In genomic region chr15:35256141-35256540, GRCh38 we compare ENCODE assay signal across 16 cellular contexts.
DNase-seq lines count a peak whose midpoint lies in the region; ATAC-seq, FAIRE-seq and TF ChIP-seq lines count a peak whose summit lies in the region.
"Had no signal": no experiment of that assay in that cellular context is flagged by ENCODE, and none has a peak within 500 bp of the region (broad histone marks: within the 10 kb centered on the region; RNA-seq: fewer than 3 reads in every experiment).

No MANE protein-coding gene starts in this region.

- no peaks in the 10 kb centered on the region for H3K4me1 ChIP-seq in HepG2 (ENCODE audit: insufficient read depth, low read length)
- no peaks in the 10 kb centered on the region for H3K4me1 ChIP-seq in right lobe of liver
- H3K4me1 ChIP-seq in K562 (replicated peaks in 1 of 2; ENCODE audit: control insufficient read depth in 2 of 2, insufficient read depth in 2 of 2, low read length in 2 of 2): no peaks in the 10 kb centered on the region

- TF ChIP-seq POLR2A in HepG2 (IDR thresholded peaks at IDR 0.05; ENCODE audit: insufficient read depth in 1 of 2, low read depth in 2 of 2, low read length in 2 of 2) (no peak), right lobe of liver (IDR thresholded peaks at IDR 0.05) (no peak), K562 (conservative IDR thresholded peaks at IDR 0.05) (no peak)

- no peak overlapping the region for H3K9ac ChIP-seq in HepG2 (ENCODE audit: insufficient read depth, low read depth, low read length)
- H3K9ac ChIP-seq in K562 (ENCODE audit: insufficient read depth in 1 of 2, low read depth in 2 of 2, low read length in 2 of 2): no peak overlapping the region

- no peaks in the 10 kb centered on the region for H3K27me3 ChIP-seq in HepG2 (ENCODE audit: control insufficient read depth in 1 of 2, insufficient read depth in 2 of 2, low read length in 2 of 2)
- no peaks in the 10 kb centered on the region for H3K27me3 ChIP-seq in right lobe of liver
- no peaks in the 10 kb centered on the region for H3K27me3 ChIP-seq in K562 (ENCODE audit: control insufficient read depth in 2 of 2, insufficient read depth in 2 of 2, low read length in 2 of 2)

- DNase-seq in HepG2 (ENCODE audit: low spot score) (no peak), right lobe of liver (no peak), K562 (ENCODE audit: extremely low read depth in 1 of 4, low spot score in 3 of 4) (no peak), iris pigment epithelial cell (ENCODE audit: low read depth) (peak; percentile 14), HEK293T (ENCODE audit: extremely low spot score) (no peak), iPS-NIHi11 (ENCODE audit: low spot score) (no peak)
- DNase-seq in activated naive CD4-positive, alpha-beta T cell treated with anti-CD3 and anti-CD28 coated beads, Interleukin-2, amount 10 ng/mL, durations not matched to agents 7 days and 5 days: no peak
- DNase-seq: 8988T, GF-D8, NCI-H1694, NCI-H2081, NCI-H446, Right ventricle myocardium superior had no signal

- CTCF ChIA-PET in HepG2 (lab: Yijun Ruan, JAX; ENCODE audit: low intra/inter-chr PET ratio, low total read pairs): no interaction called here
- CTCF ChIA-PET in K562 (lab: Yijun Ruan, JAX; ENCODE audit: low intra/inter-chr PET ratio): no interaction called here
- CTCF ChIA-PET in HEK293T (lab: Yijun Ruan, JAX): no interaction called here
- CTCF ChIA-PET in activated naive CD4-positive, alpha-beta T cell treated with anti-CD3 and anti-CD28 coated beads, Interleukin-2, amount 10 ng/mL, durations not matched to agents 7 days and 5 days (lab: Charles Lee): no interaction called here

- no peaks in the 10 kb centered on the region for H3K36me3 Mint-ChIP-seq in activated naive CD4-positive, alpha-beta T cell treated with anti-CD3 and anti-CD28 coated beads, Interleukin-2, amount 10 ng/mL, durations not matched to agents 7 days and 5 days
- H3K36me3 Mint-ChIP-seq: CD14-positive monocyte had no signal

- no peak for TF ChIP-seq CTCF in HepG2 (CRISPR knock-in tag; IDR thresholded peaks at IDR 0.05)
- TF ChIP-seq CTCF in right lobe of liver (IDR thresholded peaks at IDR 0.05): no peak
- no peak for TF ChIP-seq CTCF in K562 (IDR thresholded peaks at IDR 0.05 in 2 of 3, conservative IDR thresholded peaks at IDR 0.05 in 1 of 3; ENCODE audit: insufficient read depth in 2 of 3, low read depth in 1 of 3, low read length in 3 of 3)

- no peaks in the 10 kb centered on the region for H3K27me3 Mint-ChIP-seq in activated naive CD4-positive, alpha-beta T cell treated with anti-CD3 and anti-CD28 coated beads, Interleukin-2, amount 10 ng/mL, durations not matched to agents 7 days and 5 days

- H3K27ac Mint-ChIP-seq in activated naive CD4-positive, alpha-beta T cell treated with anti-CD3 and anti-CD28 coated beads, Interleukin-2, amount 10 ng/mL, durations not matched to agents 7 days and 5 days: no peak overlapping the region

- H4K20me1 ChIP-seq in HepG2 (ENCODE audit: insufficient read depth, low read length) (no peaks in the 10 kb centered on the region), K562 (replicated peaks; ENCODE audit: control insufficient read depth, insufficient read depth, low read length) (no peaks in the 10 kb centered on the region)

- no peaks in the 10 kb centered on the region for H3K9me3 ChIP-seq in HepG2 (ENCODE audit: low read length)
- H3K9me3 ChIP-seq in right lobe of liver: no peaks in the 10 kb centered on the region
- no peaks in the 10 kb centered on the region for H3K9me3 ChIP-seq in K562 (replicated peaks; ENCODE audit: control insufficient read depth, insufficient read depth, low read depth, low read length)

- no peak overlapping the region for H3K4me3 Mint-ChIP-seq in activated naive CD4-positive, alpha-beta T cell treated with anti-CD3 and anti-CD28 coated beads, Interleukin-2, amount 10 ng/mL, durations not matched to agents 7 days and 5 days
- H3K4me3 Mint-ChIP-seq: CD14-positive monocyte had no signal

- BruUV-seq in HepG2 (replicated peaks; lab: Mats Ljungman, UMichigan): no TSS peak
- no TSS peak for BruUV-seq in K562 (replicated peaks; lab: Mats Ljungman, UMichigan)

- H3K9me3 Mint-ChIP-seq in activated naive CD4-positive, alpha-beta T cell treated with anti-CD3 and anti-CD28 coated beads, Interleukin-2, amount 10 ng/mL, durations not matched to agents 7 days and 5 days: no peaks in the 10 kb centered on the region

- TF ChIP-seq RAD21 in HepG2 (CRISPR knock-in tag; IDR thresholded peaks at IDR 0.05): no peak
- TF ChIP-seq RAD21 in K562 (CRISPR knock-in tag; conservative IDR thresholded peaks at IDR 0.05 in 1 of 2, IDR thresholded peaks at IDR 0.05 in 1 of 2): no peak

- H3K36me3 ChIP-seq in HepG2 (replicated peaks in 1 of 2; ENCODE audit: control insufficient read depth in 1 of 2, insufficient read depth in 2 of 2, low read length in 2 of 2) (no peaks in the 10 kb centered on the region), right lobe of liver (no peaks in the 10 kb centered on the region), K562 (ENCODE audit: control insufficient read depth, insufficient read depth, low read length) (no peaks in the 10 kb centered on the region)

- FAIRE-seq in HepG2 (lab: Jason Lieb, UNC) (no peak), K562 (lab: Jason Lieb, UNC) (no peak)
- FAIRE-seq: H54 had no signal

- intact Hi-C loops in HepG2 (cut with micrococcal nuclease; ENCODE audit: unreplicated experiment) (no loop called here), right lobe of liver (cut with DNase I) (no loop called here), K562 (cut with micrococcal nuclease) (no loop called here)

- no peak for ATAC-seq in HepG2
- ATAC-seq in right lobe of liver: no peak
- no peak for ATAC-seq in K562

- TF ChIP-seq EP300 in HepG2 (IDR thresholded peaks at IDR 0.05; ENCODE audit: low read depth in 2 of 2, low read length in 2 of 2): no peak
- TF ChIP-seq EP300 in HepG2 (CRISPR knock-in tag; IDR thresholded peaks at IDR 0.05; ENCODE audit: borderline replicate concordance): no peak
- TF ChIP-seq EP300 in K562 (IDR thresholded peaks at IDR 0.05; ENCODE audit: low read length): no peak

- H3K27ac ChIP-seq in HepG2 (ENCODE audit: extremely low read length, insufficient read depth, low read length): no peak overlapping the region
- no peak overlapping the region for H3K27ac ChIP-seq in right lobe of liver
- no peak overlapping the region for H3K27ac ChIP-seq in K562 (ENCODE audit: extremely low read depth, low read depth, low read length)
- H3K27ac ChIP-seq: HL-60 had no signal

- H3K4me2 ChIP-seq in HepG2 (ENCODE audit: low read depth, low read length) (no peak overlapping the region), K562 (ENCODE audit: insufficient read depth, low read length) (no peak overlapping the region)

- H3K9me1 ChIP-seq in K562 (ENCODE audit: control insufficient read depth, insufficient read depth, low read length): no peaks in the 10 kb centered on the region

- POLR2A ChIA-PET in HepG2 (lab: Yijun Ruan, JAX) (no interaction called here), K562 (lab: Yijun Ruan, JAX) (no interaction called here), HEK293T (lab: Yijun Ruan, JAX) (no interaction called here)

- in situ Hi-C loops in HepG2 (cut with HindIII; ENCODE audit: extremely low pct_ligation_motif_present, low pct_unique_long_range_greater_than_20kb) (no loop called here), K562 (cut with MboI) (no loop called here)

- no peaks in the 10 kb centered on the region for H3K79me2 ChIP-seq in HepG2 (ENCODE audit: insufficient read depth, low read length)
- H3K79me2 ChIP-seq in K562 (ENCODE audit: control insufficient read depth, insufficient read depth, low read length): no peaks in the 10 kb centered on the region

- H3K4me3 ChIP-seq in HepG2 (replicated peaks in 1 of 3; ENCODE audit: insufficient read depth in 1 of 3, low read depth in 2 of 3, low read length in 3 of 3) (no peak overlapping the region), right lobe of liver (no peak overlapping the region), K562 (no peak overlapping the region)

- H3K4me1 Mint-ChIP-seq in activated naive CD4-positive, alpha-beta T cell treated with anti-CD3 and anti-CD28 coated beads, Interleukin-2, amount 10 ng/mL, durations not matched to agents 7 days and 5 days: no peaks in the 10 kb centered on the region
- H3K4me1 Mint-ChIP-seq: CD14-positive monocyte had no signal

- WGBS in HepG2 (ENCODE audit: low lambda C conversion rate): 74% methylated on average over 2 of the region's 2 CpGs
- 60% methylated on average over 2 of the region's 2 CpGs for WGBS in right lobe of liver (ENCODE audit: insufficient coverage, low coverage, low lambda C conversion rate, missing lambda C conversion rate)
- WGBS in K562 (ENCODE audit: insufficient coverage, low coverage, missing lambda C conversion rate): 44% methylated on average over 2 of the region's 2 CpGs

- H2AFZ ChIP-seq in HepG2 (ENCODE audit: low read length): no peak overlapping the region
- no peak overlapping the region for H2AFZ ChIP-seq in K562 (ENCODE audit: low read depth, low read length)

TF ChIP-seq in HepG2, 621 proteins besides CTCF, POLR2A, EP300 and RAD21 (continues in another document):
- TF ChIP-seq TBL1XR1 (IDR thresholded peaks at IDR 0.05; ENCODE audit: borderline replicate concordance, low read length, partially characterized antibody) (no peak), MAFF (IDR thresholded peaks at IDR 0.05; ENCODE audit: low read depth, low read length) (0 out of 2 replicates have a peak, but pooled peaks have one; percentile 44), KAT7 (CRISPR knock-in tag; IDR thresholded peaks at IDR 0.05; ENCODE audit: borderline replicate concordance) (no peak), JUND (CRISPR knock-in tag; IDR thresholded peaks at IDR 0.05) (no peak)

TF ChIP-seq in K562, 482 proteins besides CTCF, POLR2A, EP300 and RAD21:
- TF ChIP-seq SRSF1 (IDR thresholded peaks at IDR 0.05; ENCODE audit: low read depth, low read length): no peak
- TF ChIP-seq ZNF316 (IDR thresholded peaks at IDR 0.05): peak; percentile 44; the same call in 1 of the 2 replicates
- TF ChIP-seq DDX20 (tag; IDR thresholded peaks at IDR 0.05; ENCODE audit: low read depth): no peak

TF ChIP-seq in HEK293T, 16 proteins besides CTCF, POLR2A, EP300 and RAD21 (continues in another document):
- TF ChIP-seq BHLHE40 (IDR thresholded peaks at IDR 0.05; ENCODE audit: borderline replicate concordance): no peak
- TF ChIP-seq CTBP1 (IDR thresholded peaks at IDR 0.05; ENCODE audit: borderline replicate concordance): no peak
- no peak for TF ChIP-seq LEF1 (IDR thresholded peaks at IDR 0.05; ENCODE audit: borderline replicate concordance)
- no peak for TF ChIP-seq NFRKB (IDR thresholded peaks at IDR 0.05)
- TF ChIP-seq ZNF384 (IDR thresholded peaks at IDR 0.05): no peak
- TF ChIP-seq PKNOX1 (IDR thresholded peaks at IDR 0.05): no peak
- TF ChIP-seq ELF4 (IDR thresholded peaks at IDR 0.05): no peak

Comparison
In these comparisons a context has a peak if more than half of its experiments do, and no peak if none do; other contexts are left out.
1. Of the 241 proteins assayed by ChIP-seq in both HepG2 and K562: peak only in HepG2: MAFF and MAFK; only in K562: none; in both: none; in neither: 239.